Comparison of ENCODE assay signal across 18 cellular contexts in the genomic region with DNA sequence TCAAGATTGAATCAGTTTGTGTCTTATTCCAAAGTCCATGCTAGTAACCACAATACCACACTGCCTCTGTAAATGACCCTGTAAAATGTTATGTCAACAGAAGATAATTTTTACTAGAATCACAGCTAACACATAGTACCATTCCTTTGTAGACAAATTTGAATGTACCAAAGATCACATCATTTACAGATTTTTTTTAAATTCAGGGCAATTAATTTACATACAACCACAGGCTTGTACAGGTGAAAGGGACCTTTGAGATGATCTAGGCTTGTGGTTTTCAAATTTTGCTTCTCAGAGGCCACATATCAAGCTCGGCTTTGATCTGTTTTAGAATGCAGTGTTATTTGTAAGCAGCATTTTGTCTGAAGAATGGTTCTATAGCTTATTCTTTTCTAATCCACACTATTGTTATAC.
"Had no signal": no experiment of that assay in that cellular context is flagged by ENCODE, and none has a peak within 500 bp of the region (broad histone marks: within the 10 kb centered on the region; RNA-seq: fewer than 3 reads in every experiment).

No MANE protein-coding gene starts in this region.

- H3K27me3 ChIP-seq: breast epithelium, colonic mucosa, esophagus muscularis mucosa, right atrium auricular region had no signal

- H3K4me1 ChIP-seq: breast epithelium had no signal

- FAIRE-seq: frontal cortex had no signal

- H3K9me3 ChIP-seq: breast epithelium, colonic mucosa, esophagus muscularis mucosa, prostate gland, right atrium auricular region, thoracic aorta had no signal

- H3K27ac ChIP-seq: breast epithelium, colonic mucosa, esophagus muscularis mucosa, right atrium auricular region, thoracic aorta had no signal

- H3K4me3 ChIP-seq: breast epithelium, colonic mucosa, esophagus muscularis mucosa, prostate gland, right atrium auricular region, thoracic aorta had no signal

- DNase-seq: activated naive CD4-positive, alpha-beta T cell treated with anti-CD3 and anti-CD28 coated beads for 36 hours; activated naive CD8-positive, alpha-beta T cell treated with anti-CD3 and anti-CD28 coated beads, Interleukin-2, amount 10 ng/mL, durations not matched to agents 7 days and 5 days; activated T-cell treated with anti-CD3 and anti-CD28 coated beads, Interleukin-2, amount 50 U/mL, for 48 hours; amniotic stem cell; colonic mucosa; hypothalamus; left ventricle myocardium superior; mammary epithelial cell; stimulated activated CD4-positive, alpha-beta T cell treated with anti-CD3 and anti-CD28 coated beads, Interleukin-4, amount 100 ng/mL, for 24 hours; stimulated activated naive CD4-positive, alpha-beta T cell treated with Interleukin-2 at 50 U/mL for 16 hours had no signal

- H3K36me3 ChIP-seq: breast epithelium, colonic mucosa, esophagus muscularis mucosa, prostate gland, right atrium auricular region, thoracic aorta had no signal

- ATAC-seq: left ventricle myocardium superior; natural killer cell treated with Interleukin-12 subunit alpha and Interleukin-12 subunit beta and Interleukin-15 and Interleukin-18, amount 100 ng/mL, for 72 hours; WTC11 had no signal
